In the genomic region with DNA sequence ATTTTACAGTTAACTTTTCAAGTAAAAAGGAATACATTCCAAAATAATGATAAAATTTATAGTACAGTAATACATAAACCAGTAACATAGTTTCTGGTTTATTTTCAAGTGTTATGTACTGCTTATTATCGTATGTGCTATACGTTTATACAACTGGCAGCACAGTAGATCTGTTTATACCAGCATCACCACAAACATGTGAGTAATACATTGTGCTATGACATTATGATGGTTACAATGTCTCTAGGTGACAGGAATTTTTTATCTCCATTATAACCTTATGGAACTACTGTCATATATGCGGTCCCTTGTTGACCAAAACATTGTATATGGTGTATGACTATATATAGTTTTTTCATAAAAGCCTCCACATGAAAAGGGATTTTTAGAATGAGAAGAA, we compare ENCODE assay signal across 24 cellular contexts.
"Had no signal": no experiment of that assay in that cellular context is flagged by ENCODE, and none has a peak within 500 bp of the region (broad histone marks: within the 10 kb centered on the region; RNA-seq: fewer than 3 reads in every experiment).

No MANE protein-coding gene starts in this region.

- H3K36me3 ChIP-seq: colonic mucosa, esophagus muscularis mucosa, esophagus squamous epithelium, gastrocnemius medialis, gastroesophageal sphincter, heart left ventricle, heart right ventricle had no signal

- ATAC-seq: effector memory CD8-positive, alpha-beta T cell; esophagus mucosa; foreskin keratinocyte; gastrocnemius medialis; gastroesophageal sphincter; heart left ventricle; heart right ventricle had no signal

- H3K4me3 ChIP-seq: colonic mucosa, coronary artery, dorsolateral prefrontal cortex, esophagus muscularis mucosa, esophagus squamous epithelium, gastrocnemius medialis, gastroesophageal sphincter, heart left ventricle, heart right ventricle had no signal

- H3K9me3 ChIP-seq: colonic mucosa, gastrocnemius medialis had no signal

- DNase-seq: colonic mucosa; cortex of kidney; dermis blood vessel endothelial cell; dorsolateral prefrontal cortex; effector CD4-positive, alpha-beta T cell; effector CD8-positive, alpha-beta T cell; effector memory CD4-positive, alpha-beta T cell; effector memory CD8-positive, alpha-beta T cell; endodermal cell; erythroblast; esophagus squamous epithelium; foreskin fibroblast; foreskin keratinocyte; foreskin melanocyte; gastrocnemius medialis; glutamatergic neuron; head of caudate nucleus; heart left ventricle; heart right ventricle had no signal

- H3K27ac ChIP-seq: colonic mucosa, coronary artery, dorsolateral prefrontal cortex, epithelial cell of prostate, esophagus muscularis mucosa, esophagus squamous epithelium, foreskin keratinocyte, gastrocnemius medialis, gastroesophageal sphincter, heart left ventricle, heart right ventricle had no signal

- H3K4me1 ChIP-seq: colonic mucosa, esophagus muscularis mucosa, esophagus squamous epithelium, foreskin keratinocyte, gastrocnemius medialis, gastroesophageal sphincter had no signal

- H3K27me3 ChIP-seq: colonic mucosa, esophagus muscularis mucosa, esophagus squamous epithelium, foreskin keratinocyte, gastrocnemius medialis, gastroesophageal sphincter, heart left ventricle, heart right ventricle had no signal
